In the genomic region with DNA sequence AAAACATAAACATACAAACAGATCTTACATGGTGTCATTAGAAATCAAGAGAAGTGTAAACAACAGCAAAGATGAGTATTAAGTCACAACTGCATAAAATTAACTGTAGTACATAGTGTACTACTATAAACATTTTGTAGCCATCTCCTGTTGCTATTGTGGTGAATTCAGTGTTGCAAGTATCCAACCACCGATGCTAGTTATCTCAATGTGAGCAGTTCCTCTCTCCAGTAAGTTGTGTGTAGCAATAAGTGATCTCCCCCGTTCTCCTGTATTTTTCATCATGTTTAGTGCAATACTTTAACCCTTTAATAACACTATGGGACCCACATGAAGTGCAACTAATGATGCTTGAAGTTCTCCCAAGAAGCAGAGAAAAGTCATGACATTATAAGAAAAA, we compare ENCODE assay signal across 22 cellular contexts.
"Had no signal": no experiment of that assay in that cellular context is flagged by ENCODE, and none has a peak within 500 bp of the region (broad histone marks: within the 10 kb centered on the region; RNA-seq: fewer than 3 reads in every experiment).

No MANE protein-coding gene starts in this region.

- H3K27me3 Mint-ChIP-seq: activated CD8-positive, alpha-beta T cell treated with anti-CD3 and anti-CD28 coated beads for 36 hours had no signal

- H3K4me3 Mint-ChIP-seq: activated CD4-positive, alpha-beta T cell treated with anti-CD3 and anti-CD28 coated beads for 36 hours; activated CD8-positive, alpha-beta T cell treated with anti-CD3 and anti-CD28 coated beads for 36 hours; activated naive CD8-positive, alpha-beta T cell; activated T-cell treated with anti-CD3 and anti-CD28 coated beads, Interleukin-2, amount 50 U/mL, for 24 hours had no signal

- H3K27me3 ChIP-seq: brain microvascular endothelial cell, cardiac muscle cell, MG63, Peyer's patch had no signal

- H3K27ac Mint-ChIP-seq: activated CD4-positive, alpha-beta T cell treated with anti-CD3 and anti-CD28 coated beads for 36 hours; activated CD8-positive, alpha-beta T cell treated with anti-CD3 and anti-CD28 coated beads for 36 hours; activated naive CD8-positive, alpha-beta T cell; activated T-cell treated with anti-CD3 and anti-CD28 coated beads, Interleukin-2, amount 50 U/mL, for 24 hours had no signal

- H3K27ac ChIP-seq: brain microvascular endothelial cell, cardiac muscle cell, KMS-11, Peyer's patch, RWPE1, WERI-Rb-1 had no signal

- H3K36me3 ChIP-seq: brain microvascular endothelial cell, cardiac muscle cell, MG63, Peyer's patch, WERI-Rb-1 had no signal

- DNase-seq: activated CD4-positive, alpha-beta T cell treated with anti-CD3 and anti-CD28 coated beads for 36 hours; activated CD4-positive, alpha-beta T cell treated with anti-CD3 and anti-CD28 coated beads, Interleukin-2, amount 50 U/mL, for 1 hour; activated CD8-positive, alpha-beta memory T cell treated with anti-CD3 and anti-CD28 coated beads, Interleukin-2, amount 50 U/mL, for 48 hours; activated CD8-positive, alpha-beta T cell treated with anti-CD3 and anti-CD28 coated beads for 36 hours; activated effector memory CD4-positive, alpha-beta T cell treated with anti-CD3 and anti-CD28 coated beads, Interleukin-2, amount 50 U/mL, for 16 hours; activated naive CD4-positive, alpha-beta T cell treated with Interleukin-2 at 50 U/mL for 16 hours; activated T-cell treated with anti-CD3 and anti-CD28 coated beads, Interleukin-2, amount 50 U/mL, for 24 hours; brain microvascular endothelial cell; MG63; NCI-H1092 treated with DMSO at 0.1 percent for 48 hours; NCI-H1417 treated with DMSO at 0.1 percent for 48 hours; NCI-H1694; NCI-H2029; NCI-H510A treated with DMSO at 0.1 percent for 48 hours; Peyer's patch; Right ventricle myocardium superior; T-helper 1 cell; WERI-Rb-1 had no signal

- H3K4me3 ChIP-seq: cardiac muscle cell, MG63, Peyer's patch had no signal

- H3K9me3 ChIP-seq: MG63, Peyer's patch had no signal

- ATAC-seq: activated CD4-positive, alpha-beta T cell treated with anti-CD3 and anti-CD28 coated beads for 36 hours; activated CD8-positive, alpha-beta T cell treated with anti-CD3 and anti-CD28 coated beads for 36 hours had no signal

- H3K4me1 ChIP-seq: Peyer's patch had no signal

- H3K9me3 Mint-ChIP-seq: activated T-cell treated with anti-CD3 and anti-CD28 coated beads, Interleukin-2, amount 50 U/mL, for 24 hours had no signal
